ENCODE assay signal across 1 cellular context in the genomic region with DNA sequence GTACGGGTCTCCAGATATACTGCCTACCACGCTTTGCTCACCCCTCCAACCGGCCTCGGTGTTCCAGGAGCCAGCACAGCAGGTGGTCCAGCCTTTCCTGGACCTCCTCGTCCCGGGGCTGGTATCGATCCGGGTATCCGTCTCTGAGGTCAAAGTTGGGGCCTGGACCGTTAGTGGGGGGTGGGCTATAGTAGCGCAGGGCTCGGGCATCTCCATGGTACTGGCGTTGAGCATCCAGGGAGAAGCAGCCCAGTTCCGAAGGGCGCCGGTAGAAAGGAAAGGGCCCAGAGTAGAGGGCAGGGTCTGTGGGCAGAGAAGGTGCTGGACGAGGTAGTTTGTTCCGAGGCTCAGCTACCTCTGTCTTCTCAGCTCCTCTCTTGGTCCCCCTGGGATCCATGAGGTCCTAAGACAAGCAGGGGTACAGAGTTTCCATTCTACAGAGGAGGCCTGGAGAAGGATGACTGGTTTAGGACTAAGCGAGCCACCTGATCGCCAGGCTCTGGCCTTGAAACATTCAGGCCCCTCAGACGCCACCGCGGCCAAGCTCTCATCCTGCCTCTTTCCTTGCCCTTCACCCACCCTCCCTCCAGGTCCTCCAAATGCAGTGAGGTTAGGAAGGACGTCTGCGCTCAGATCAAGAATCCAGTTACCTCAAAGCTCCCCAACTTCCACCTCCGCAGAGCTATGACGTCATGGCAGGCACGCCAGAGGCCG.
TF ChIP-seq lines count a peak whose summit lies in the region.

No MANE protein-coding gene starts in this region.

TF ChIP-seq in K562, 482 proteins besides CTCF, POLR2A, EP300 and RAD21 (continued from another document and continues in another):
- no peak for TF ChIP-seq FOXM1 (IDR thresholded peaks at IDR 0.05; ENCODE audit: low read depth)
- no peak for TF ChIP-seq FOXM1 (CRISPR knock-in tag; IDR thresholded peaks at IDR 0.05; ENCODE audit: low read depth)
- TF ChIP-seq PTRF (tag; IDR thresholded peaks at IDR 0.05) = no peak
- peak; percentile 75; the same call in 1 of the 2 replicates for TF ChIP-seq ZNF408 (CRISPR knock-in tag; IDR thresholded peaks at IDR 0.05; ENCODE audit: low read depth)
- no peak for TF ChIP-seq BMI1 (IDR thresholded peaks at IDR 0.05; ENCODE audit: low read length)
- TF ChIP-seq ELF2 (CRISPR knock-in tag; IDR thresholded peaks at IDR 0.05) = no peak
- TF ChIP-seq ZSCAN32 (CRISPR knock-in tag; IDR thresholded peaks at IDR 0.05) = no peak
- TF ChIP-seq ZNF444 (CRISPR knock-in tag; IDR thresholded peaks at IDR 0.05) = no peak; the same call in 1 of the 2 replicates
- TF ChIP-seq, protein P1, sequence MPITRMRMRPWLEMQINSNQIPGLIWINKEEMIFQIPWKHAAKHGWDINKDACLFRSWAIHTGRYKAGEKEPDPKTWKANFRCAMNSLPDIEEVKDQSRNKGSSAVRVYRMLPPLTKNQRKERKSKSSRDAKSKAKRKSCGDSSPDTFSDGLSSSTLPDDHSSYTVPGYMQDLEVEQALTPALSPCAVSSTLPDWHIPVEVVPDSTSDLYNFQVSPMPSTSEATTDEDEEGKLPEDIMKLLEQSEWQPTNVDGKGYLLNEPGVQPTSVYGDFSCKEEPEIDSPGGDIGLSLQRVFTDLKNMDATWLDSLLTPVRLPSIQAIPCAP (CRISPR knock-in tag; IDR thresholded peaks at IDR 0.05; ENCODE audit: borderline replicate concordance) = no peak
- TF ChIP-seq HMGN3 (IDR thresholded peaks at IDR 0.05; ENCODE audit: borderline replicate concordance, extremely low read depth, insufficient read length, low read depth, low read length) = no peak
- TF ChIP-seq ZNF431 (CRISPR knock-in tag; IDR thresholded peaks at IDR 0.05) = peak; percentile 27; the same call in 1 of the 2 replicates
- peak; percentile 22; the same call in 1 of the 2 replicates for TF ChIP-seq PPARD (CRISPR knock-in tag; IDR thresholded peaks at IDR 0.05)
- peak; percentile 59; the same call in 1 of the 2 replicates for TF ChIP-seq ZFP1 (CRISPR knock-in tag; IDR thresholded peaks at IDR 0.05)
- peak; percentile 99 for TF ChIP-seq JUN (IDR thresholded peaks at IDR 0.05; ENCODE audit: borderline replicate concordance, low read depth, low read length)
- TF ChIP-seq JUN (CRISPR knock-in tag; IDR thresholded peaks at IDR 0.05; ENCODE audit: borderline replicate concordance) = no peak
- 0 out of 2 replicates have a peak, but pooled peaks have one; percentile 8 for TF ChIP-seq ZNF644 (tag; IDR thresholded peaks at IDR 0.05; ENCODE audit: low read depth)
- no peak for TF ChIP-seq ZNF347 (CRISPR knock-in tag; IDR thresholded peaks at IDR 0.05; ENCODE audit: low read depth)
- 0 out of 4 replicates have a peak, but pooled peaks of 1 of the 2 experiments have one; percentile 34 for TF ChIP-seq SRF (CRISPR knock-in tag; IDR thresholded peaks at IDR 0.05)
- TF ChIP-seq, protein P2, sequence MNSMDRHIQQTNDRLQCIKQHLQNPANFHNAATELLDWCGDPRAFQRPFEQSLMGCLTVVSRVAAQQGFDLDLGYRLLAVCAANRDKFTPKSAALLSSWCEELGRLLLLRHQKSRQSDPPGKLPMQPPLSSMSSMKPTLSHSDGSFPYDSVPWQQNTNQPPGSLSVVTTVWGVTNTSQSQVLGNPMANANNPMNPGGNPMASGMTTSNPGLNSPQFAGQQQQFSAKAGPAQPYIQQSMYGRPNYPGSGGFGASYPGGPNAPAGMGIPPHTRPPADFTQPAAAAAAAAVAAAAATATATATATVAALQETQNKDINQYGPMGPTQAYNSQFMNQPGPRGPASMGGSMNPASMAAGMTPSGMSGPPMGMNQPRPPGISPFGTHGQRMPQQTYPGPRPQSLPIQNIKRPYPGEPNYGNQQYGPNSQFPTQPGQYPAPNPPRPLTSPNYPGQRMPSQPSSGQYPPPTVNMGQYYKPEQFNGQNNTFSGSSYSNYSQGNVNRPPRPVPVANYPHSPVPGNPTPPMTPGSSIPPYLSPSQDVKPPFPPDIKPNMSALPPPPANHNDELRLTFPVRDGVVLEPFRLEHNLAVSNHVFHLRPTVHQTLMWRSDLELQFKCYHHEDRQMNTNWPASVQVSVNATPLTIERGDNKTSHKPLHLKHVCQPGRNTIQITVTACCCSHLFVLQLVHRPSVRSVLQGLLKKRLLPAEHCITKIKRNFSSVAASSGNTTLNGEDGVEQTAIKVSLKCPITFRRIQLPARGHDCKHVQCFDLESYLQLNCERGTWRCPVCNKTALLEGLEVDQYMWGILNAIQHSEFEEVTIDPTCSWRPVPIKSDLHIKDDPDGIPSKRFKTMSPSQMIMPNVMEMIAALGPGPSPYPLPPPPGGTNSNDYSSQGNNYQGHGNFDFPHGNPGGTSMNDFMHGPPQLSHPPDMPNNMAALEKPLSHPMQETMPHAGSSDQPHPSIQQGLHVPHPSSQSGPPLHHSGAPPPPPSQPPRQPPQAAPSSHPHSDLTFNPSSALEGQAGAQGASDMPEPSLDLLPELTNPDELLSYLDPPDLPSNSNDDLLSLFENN (IDR thresholded peaks at IDR 0.05; ENCODE audit: low read depth in 2 of 2, low read length in 2 of 2) = no peak; a peak in 1 of 4 replicates
- no peak for TF ChIP-seq IRF2 (CRISPR knock-in tag; IDR thresholded peaks at IDR 0.05)
- no peak for TF ChIP-seq KDM4B (IDR thresholded peaks at IDR 0.05; ENCODE audit: borderline replicate concordance in 2 of 2, low read depth in 1 of 2)
- TF ChIP-seq SREBF1 (IDR thresholded peaks at IDR 0.05; ENCODE audit: borderline replicate concordance, low read depth, low read length) = no peak
- 0 out of 2 replicates have a peak, but pooled peaks have one; percentile 58 for TF ChIP-seq MECOM (CRISPR knock-in tag; IDR thresholded peaks at IDR 0.05)
- no peak for TF ChIP-seq CHCHD3 (CRISPR knock-in tag; IDR thresholded peaks at IDR 0.05)
- TF ChIP-seq NFE2 (IDR thresholded peaks at IDR 0.05; ENCODE audit: low read depth) = no peak
- TF ChIP-seq, protein P3, sequence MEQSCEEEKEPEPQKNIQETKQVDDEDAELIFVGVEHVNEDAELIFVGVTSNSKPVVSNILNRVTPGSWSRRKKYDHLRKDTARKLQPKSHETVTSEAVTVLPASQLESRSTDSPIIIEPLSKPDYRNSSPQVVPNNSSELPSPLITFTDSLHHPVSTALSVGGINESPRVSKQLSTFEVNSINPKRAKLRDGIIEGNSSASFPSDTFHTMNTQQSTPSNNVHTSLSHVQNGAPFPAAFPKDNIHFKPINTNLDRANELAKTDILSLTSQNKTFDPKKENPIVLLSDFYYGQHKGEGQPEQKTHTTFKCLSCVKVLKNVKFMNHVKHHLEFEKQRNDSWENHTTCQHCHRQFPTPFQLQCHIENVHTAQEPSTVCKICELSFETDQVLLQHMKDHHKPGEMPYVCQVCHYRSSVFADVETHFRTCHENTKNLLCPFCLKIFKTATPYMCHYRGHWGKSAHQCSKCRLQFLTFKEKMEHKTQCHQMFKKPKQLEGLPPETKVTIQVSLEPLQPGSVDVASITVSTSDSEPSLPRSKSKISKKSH (CRISPR knock-in tag; IDR thresholded peaks at IDR 0.05) = no peak
- TF ChIP-seq, protein P4, sequence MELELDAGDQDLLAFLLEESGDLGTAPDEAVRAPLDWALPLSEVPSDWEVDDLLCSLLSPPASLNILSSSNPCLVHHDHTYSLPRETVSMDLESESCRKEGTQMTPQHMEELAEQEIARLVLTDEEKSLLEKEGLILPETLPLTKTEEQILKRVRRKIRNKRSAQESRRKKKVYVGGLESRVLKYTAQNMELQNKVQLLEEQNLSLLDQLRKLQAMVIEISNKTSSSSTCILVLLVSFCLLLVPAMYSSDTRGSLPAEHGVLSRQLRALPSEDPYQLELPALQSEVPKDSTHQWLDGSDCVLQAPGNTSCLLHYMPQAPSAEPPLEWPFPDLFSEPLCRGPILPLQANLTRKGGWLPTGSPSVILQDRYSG (tag; conservative IDR thresholded peaks at IDR 0.05; ENCODE audit: low read depth) = no peak
- TF ChIP-seq KHSRP (IDR thresholded peaks at IDR 0.05) = no peak
- TF ChIP-seq, protein P5, sequence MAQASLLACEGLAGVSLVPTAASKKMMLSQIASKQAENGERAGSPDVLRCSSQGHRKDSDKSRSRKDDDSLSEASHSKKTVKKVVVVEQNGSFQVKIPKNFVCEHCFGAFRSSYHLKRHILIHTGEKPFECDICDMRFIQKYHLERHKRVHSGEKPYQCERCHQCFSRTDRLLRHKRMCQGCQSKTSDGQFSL (CRISPR knock-in tag; IDR thresholded peaks at IDR 0.05) = no peak; the same call in 1 of the 2 replicates
- TF ChIP-seq, protein P5 (tag; IDR thresholded peaks at IDR 0.05) = no peak
- no peak for TF ChIP-seq NEUROD1 (IDR thresholded peaks at IDR 0.05; ENCODE audit: borderline replicate concordance, low read depth, low read length, partially characterized antibody)
- TF ChIP-seq KLF13 (tag; IDR thresholded peaks at IDR 0.05; ENCODE audit: borderline replicate concordance, low read depth) = no peak
- TF ChIP-seq NRF1 (conservative IDR thresholded peaks at IDR 0.05 in 1 of 2, IDR thresholded peaks at IDR 0.05 in 1 of 2) = no peak
- TF ChIP-seq, protein P6, sequence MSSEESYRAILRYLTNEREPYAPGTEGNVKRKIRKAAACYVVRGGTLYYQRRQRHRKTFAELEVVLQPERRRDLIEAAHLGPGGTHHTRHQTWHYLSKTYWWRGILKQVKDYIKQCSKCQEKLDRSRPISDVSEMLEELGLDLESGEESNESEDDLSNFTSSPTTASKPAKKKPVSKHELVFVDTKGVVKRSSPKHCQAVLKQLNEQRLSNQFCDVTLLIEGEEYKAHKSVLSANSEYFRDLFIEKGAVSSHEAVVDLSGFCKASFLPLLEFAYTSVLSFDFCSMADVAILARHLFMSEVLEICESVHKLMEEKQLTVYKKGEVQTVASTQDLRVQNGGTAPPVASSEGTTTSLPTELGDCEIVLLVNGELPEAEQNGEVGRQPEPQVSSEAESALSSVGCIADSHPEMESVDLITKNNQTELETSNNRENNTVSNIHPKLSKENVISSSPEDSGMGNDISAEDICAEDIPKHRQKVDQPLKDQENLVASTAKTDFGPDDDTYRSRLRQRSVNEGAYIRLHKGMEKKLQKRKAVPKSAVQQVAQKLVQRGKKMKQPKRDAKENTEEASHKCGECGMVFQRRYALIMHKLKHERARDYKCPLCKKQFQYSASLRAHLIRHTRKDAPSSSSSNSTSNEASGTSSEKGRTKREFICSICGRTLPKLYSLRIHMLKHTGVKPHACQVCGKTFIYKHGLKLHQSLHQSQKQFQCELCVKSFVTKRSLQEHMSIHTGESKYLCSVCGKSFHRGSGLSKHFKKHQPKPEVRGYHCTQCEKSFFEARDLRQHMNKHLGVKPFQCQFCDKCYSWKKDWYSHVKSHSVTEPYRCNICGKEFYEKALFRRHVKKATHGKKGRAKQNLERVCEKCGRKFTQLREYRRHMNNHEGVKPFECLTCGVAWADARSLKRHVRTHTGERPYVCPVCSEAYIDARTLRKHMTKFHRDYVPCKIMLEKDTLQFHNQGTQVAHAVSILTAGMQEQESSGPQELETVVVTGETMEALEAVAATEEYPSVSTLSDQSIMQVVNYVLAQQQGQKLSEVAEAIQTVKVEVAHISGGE (CRISPR knock-in tag; IDR thresholded peaks at IDR 0.05) = no peak
- TF ChIP-seq, protein P7, sequence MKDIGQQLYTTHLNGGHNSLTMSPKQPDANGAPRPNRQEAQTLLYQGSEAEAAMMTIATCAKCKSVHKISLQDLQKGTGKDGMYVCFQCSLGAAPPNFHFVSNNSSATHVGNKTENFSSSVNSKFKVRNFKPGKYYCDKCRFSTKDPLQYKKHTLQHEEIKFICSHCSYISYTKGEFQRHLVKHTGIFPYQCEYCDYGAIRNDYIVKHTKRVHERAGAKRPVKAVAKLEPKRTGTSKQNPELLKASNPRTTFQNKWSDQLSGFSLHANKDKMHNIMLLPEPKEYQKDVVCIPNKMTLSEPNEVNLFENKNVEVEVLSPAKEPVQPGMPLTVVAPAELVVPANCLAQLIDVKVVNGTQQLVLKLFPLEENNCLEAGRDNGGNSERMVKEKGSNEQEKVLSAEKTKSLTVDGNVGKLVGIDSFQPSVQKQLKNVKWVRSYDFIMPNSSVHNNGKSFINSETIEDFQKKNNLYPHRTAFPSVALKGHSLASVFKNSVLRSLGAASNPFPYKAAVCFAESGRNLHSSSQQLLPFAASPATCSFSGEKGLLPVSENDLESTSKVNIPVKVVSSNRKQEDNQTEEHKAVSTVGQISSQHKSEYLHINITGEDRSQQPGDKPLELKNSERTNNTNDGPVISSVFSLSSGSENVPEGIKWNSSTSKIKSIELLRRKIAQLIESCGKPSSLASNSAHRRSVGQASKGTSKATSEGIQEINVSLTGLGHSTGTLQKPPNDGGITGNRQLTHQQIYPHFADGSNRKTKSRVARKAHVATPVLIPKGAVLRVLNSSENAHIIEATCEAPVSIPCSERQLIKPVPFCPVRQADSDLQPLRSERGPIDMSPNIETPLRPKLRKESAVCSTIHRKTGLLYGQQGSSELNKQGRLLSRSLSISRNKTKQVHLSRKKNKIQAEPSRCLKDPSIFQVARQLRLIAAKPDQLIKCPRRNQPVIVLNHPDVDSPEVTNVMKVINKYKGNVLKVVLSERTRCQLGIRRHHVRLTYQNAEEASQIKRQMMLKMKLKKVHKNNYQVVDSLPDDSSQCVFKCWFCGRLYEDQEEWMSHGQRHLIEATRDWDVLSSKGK (CRISPR knock-in tag; IDR thresholded peaks at IDR 0.05) = 0 out of 2 replicates have a peak, but pooled peaks have one; percentile 25
- TF ChIP-seq, protein P8, sequence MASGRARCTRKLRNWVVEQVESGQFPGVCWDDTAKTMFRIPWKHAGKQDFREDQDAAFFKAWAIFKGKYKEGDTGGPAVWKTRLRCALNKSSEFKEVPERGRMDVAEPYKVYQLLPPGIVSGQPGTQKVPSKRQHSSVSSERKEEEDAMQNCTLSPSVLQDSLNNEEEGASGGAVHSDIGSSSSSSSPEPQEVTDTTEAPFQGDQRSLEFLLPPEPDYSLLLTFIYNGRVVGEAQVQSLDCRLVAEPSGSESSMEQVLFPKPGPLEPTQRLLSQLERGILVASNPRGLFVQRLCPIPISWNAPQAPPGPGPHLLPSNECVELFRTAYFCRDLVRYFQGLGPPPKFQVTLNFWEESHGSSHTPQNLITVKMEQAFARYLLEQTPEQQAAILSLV (tag; IDR thresholded peaks at IDR 0.05) = no peak; the same call in 1 of the 2 replicates
- no peak for TF ChIP-seq FOXJ2 (tag; IDR thresholded peaks at IDR 0.05)
- TF ChIP-seq NCOA6 (IDR thresholded peaks at IDR 0.05) = no peak
- TF ChIP-seq ZNF134 (CRISPR knock-in tag; conservative IDR thresholded peaks at IDR 0.05) = 0 out of 2 replicates have a peak, but pooled peaks have one; percentile 6
- no peak; the same call in 1 of the 2 replicates for TF ChIP-seq SMAD3 (CRISPR knock-in tag; conservative IDR thresholded peaks at IDR 0.05)
- TF ChIP-seq TBL1XR1 (IDR thresholded peaks at IDR 0.05; ENCODE audit: low read length in 2 of 2) = 0 out of 4 replicates have a peak, but pooled peaks of 1 of the 2 experiments have one; percentile 5
- TF ChIP-seq ZNF561 (CRISPR knock-in tag; conservative IDR thresholded peaks at IDR 0.05) = no peak
- TF ChIP-seq LARP7 (IDR thresholded peaks at IDR 0.05) = 0 out of 2 replicates have a peak, but pooled peaks have one; percentile 27
- no peak for TF ChIP-seq HLTF (IDR thresholded peaks at IDR 0.05)
- TF ChIP-seq TAL1 (IDR thresholded peaks at IDR 0.05) = no peak
- TF ChIP-seq, protein P9, sequence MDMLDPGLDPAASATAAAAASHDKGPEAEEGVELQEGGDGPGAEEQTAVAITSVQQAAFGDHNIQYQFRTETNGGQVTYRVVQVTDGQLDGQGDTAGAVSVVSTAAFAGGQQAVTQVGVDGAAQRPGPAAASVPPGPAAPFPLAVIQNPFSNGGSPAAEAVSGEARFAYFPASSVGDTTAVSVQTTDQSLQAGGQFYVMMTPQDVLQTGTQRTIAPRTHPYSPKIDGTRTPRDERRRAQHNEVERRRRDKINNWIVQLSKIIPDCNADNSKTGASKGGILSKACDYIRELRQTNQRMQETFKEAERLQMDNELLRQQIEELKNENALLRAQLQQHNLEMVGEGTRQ (CRISPR knock-in tag; IDR thresholded peaks at IDR 0.05) = no peak
- TF ChIP-seq KDM1A (IDR thresholded peaks at IDR 0.05) = peak in 1 of 2 experiments; percentile 89; a peak in 1 of 4 replicates
- no peak for TF ChIP-seq RBM39 (optimal IDR thresholded peaks at IDR 0.05; ENCODE audit: low read depth, low read length)
